ENCODE assay signal across 1 cellular context in the genomic region with DNA sequence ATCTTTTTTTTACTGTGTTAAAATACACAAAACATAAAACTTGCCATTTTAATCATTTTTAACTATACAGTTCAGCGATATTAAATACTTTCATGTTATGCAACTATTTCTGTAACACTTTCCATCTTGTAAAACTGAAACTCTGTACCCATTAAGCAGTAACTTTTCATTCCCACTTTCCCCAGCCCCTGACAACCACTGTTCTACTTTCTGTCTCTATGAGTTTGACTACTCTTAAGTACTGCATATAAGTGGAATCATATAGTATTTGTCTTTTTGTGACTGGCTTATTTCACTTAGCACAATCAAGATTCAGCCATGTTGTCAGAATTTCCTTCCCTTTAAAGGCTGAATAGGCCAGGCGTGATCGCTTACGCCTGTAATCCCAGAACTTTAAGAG.
TF ChIP-seq lines count a peak whose summit lies in the region.

No MANE protein-coding gene starts in this region.

TF ChIP-seq in GM12878, 131 proteins besides CTCF, POLR2A, EP300 and RAD21:
- TF ChIP-seq NBN (IDR thresholded peaks at IDR 0.05) (no peak), PML (IDR thresholded peaks at IDR 0.05; ENCODE audit: low read length) (no peak), FOXM1 (IDR thresholded peaks at IDR 0.05; ENCODE audit: low read depth, low read length) (no peak), EZH2 (IDR thresholded peaks at IDR 0.05; ENCODE audit: borderline replicate concordance, control insufficient read depth, low read depth, low read length) (no peak), IKZF1 (conservative IDR thresholded peaks at IDR 0.05) (no peak)
- TF ChIP-seq, protein P1, sequence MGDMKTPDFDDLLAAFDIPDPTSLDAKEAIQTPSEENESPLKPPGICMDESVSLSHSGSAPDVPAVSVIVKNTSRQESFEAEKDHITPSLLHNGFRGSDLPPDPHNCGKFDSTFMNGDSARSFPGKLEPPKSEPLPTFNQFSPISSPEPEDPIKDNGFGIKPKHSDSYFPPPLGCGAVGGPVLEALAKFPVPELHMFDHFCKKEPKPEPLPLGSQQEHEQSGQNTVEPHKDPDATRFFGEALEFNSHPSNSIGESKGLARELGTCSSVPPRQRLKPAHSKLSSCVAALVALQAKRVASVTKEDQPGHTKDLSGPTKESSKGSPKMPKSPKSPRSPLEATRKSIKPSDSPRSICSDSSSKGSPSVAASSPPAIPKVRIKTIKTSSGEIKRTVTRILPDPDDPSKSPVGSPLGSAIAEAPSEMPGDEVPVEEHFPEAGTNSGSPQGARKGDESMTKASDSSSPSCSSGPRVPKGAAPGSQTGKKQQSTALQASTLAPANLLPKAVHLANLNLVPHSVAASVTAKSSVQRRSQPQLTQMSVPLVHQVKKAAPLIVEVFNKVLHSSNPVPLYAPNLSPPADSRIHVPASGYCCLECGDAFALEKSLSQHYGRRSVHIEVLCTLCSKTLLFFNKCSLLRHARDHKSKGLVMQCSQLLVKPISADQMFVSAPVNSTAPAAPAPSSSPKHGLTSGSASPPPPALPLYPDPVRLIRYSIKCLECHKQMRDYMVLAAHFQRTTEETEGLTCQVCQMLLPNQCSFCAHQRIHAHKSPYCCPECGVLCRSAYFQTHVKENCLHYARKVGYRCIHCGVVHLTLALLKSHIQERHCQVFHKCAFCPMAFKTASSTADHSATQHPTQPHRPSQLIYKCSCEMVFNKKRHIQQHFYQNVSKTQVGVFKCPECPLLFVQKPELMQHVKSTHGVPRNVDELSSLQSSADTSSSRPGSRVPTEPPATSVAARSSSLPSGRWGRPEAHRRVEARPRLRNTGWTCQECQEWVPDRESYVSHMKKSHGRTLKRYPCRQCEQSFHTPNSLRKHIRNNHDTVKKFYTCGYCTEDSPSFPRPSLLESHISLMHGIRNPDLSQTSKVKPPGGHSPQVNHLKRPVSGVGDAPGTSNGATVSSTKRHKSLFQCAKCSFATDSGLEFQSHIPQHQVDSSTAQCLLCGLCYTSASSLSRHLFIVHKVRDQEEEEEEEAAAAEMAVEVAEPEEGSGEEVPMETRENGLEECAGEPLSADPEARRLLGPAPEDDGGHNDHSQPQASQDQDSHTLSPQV (IDR thresholded peaks at IDR 0.05) = no peak
- TF ChIP-seq, protein P2, sequence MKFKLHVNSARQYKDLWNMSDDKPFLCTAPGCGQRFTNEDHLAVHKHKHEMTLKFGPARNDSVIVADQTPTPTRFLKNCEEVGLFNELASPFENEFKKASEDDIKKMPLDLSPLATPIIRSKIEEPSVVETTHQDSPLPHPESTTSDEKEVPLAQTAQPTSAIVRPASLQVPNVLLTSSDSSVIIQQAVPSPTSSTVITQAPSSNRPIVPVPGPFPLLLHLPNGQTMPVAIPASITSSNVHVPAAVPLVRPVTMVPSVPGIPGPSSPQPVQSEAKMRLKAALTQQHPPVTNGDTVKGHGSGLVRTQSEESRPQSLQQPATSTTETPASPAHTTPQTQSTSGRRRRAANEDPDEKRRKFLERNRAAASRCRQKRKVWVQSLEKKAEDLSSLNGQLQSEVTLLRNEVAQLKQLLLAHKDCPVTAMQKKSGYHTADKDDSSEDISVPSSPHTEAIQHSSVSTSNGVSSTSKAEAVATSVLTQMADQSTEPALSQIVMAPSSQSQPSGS (IDR thresholded peaks at IDR 0.05; ENCODE audit: low read length) = no peak
